ENCODE assay signal across 21 cellular contexts in genomic region chrX:22818061-22818460, GRCh38.
"Had no signal": no experiment of that assay in that cellular context is flagged by ENCODE, and none has a peak within 500 bp of the region (broad histone marks: within the 10 kb centered on the region; RNA-seq: fewer than 3 reads in every experiment).

No MANE protein-coding gene starts in this region.

- DNase-seq: activated CD4-positive, alpha-beta memory T cell treated with anti-CD3 and anti-CD28 coated beads, Interleukin-2, amount 10 ng/mL, durations not matched to agents 7 days and 5 days; activated CD4-positive, alpha-beta T cell treated with anti-CD3 and anti-CD28 coated beads for 48 hours; activated CD4-positive, CD25-positive, alpha-beta regulatory T cell; activated CD8-positive, alpha-beta memory T cell treated with anti-CD3 and anti-CD28 coated beads, Interleukin-2, amount 10 ng/mL, durations not matched to agents 7 days and 5 days; activated naive CD4-positive, alpha-beta T cell; activated naive CD8-positive, alpha-beta T cell treated with anti-CD3 and anti-CD28 coated beads for 36 hours; aorta; dorsolateral prefrontal cortex; endodermal cell; mesenchymal stem cell; naive thymus-derived CD4-positive, alpha-beta T cell; psoas muscle; right lobe of liver; stimulated activated CD4-positive, alpha-beta T cell treated with anti-CD3 and anti-CD28 coated beads, Interleukin-4, amount 100 ng/mL, for 4 hours; T-helper 1 cell; T1000; upper lobe of left lung had no signal

- ATAC-seq: activated CD8-positive, alpha-beta memory T cell treated with anti-CD3 and anti-CD28 coated beads, Interleukin-2, amount 10 ng/mL, durations not matched to agents 7 days and 5 days; naive thymus-derived CD4-positive, alpha-beta T cell; psoas muscle; right lobe of liver; stimulated activated memory B cell treated with anti-CD40 and anti-IgM and Interleukin-4, amounts not matched to agents 10 μg/mL and 1 μg/mL and 100 μg/mL, for 72 hours had no signal

- H3K9me3 ChIP-seq: psoas muscle, right lobe of liver, thoracic aorta, upper lobe of left lung had no signal

- H3K4me1 ChIP-seq: neural progenitor cell, psoas muscle, right lobe of liver, upper lobe of left lung had no signal

- H3K4me2 ChIP-seq: neural progenitor cell had no signal

- H2AFZ ChIP-seq: neural progenitor cell had no signal

- H3K9ac ChIP-seq: neural progenitor cell had no signal

- H3K27ac ChIP-seq: dorsolateral prefrontal cortex, epithelial cell of prostate, neural progenitor cell, psoas muscle, right lobe of liver, thoracic aorta, upper lobe of left lung had no signal

- H3K4me3 ChIP-seq: dorsolateral prefrontal cortex, neural progenitor cell, psoas muscle, right lobe of liver, thoracic aorta, upper lobe of left lung had no signal

- H3K36me3 ChIP-seq: neural progenitor cell, right lobe of liver, thoracic aorta, upper lobe of left lung had no signal

- H3K27me3 ChIP-seq: neural progenitor cell, right lobe of liver, upper lobe of left lung had no signal
